ENCODE assay signal across 8 cellular contexts in genomic region chr2:212595036-212595654, GRCh38. TPM values are rescaled to one million over a fixed set of nuclear protein-coding genes. Genes with fewer than 3 reads are reported as not detected.
DNase-seq lines count a peak whose midpoint lies in the region; ATAC-seq and TF ChIP-seq lines count a peak whose summit lies in the region.

No MANE protein-coding gene starts in this region.

- H3K9me3 Mint-ChIP-seq in CD4-positive, alpha-beta memory T cell = peaks cover 0 to 3% (median 0%) of the 10 kb centered on the region in 8 donors

- no peak for DNase-seq in DND-41
- peak; percentile 40 to 68 for DNase-seq in NCI-H526 (lab: John Stamatoyannopoulos, UW)
- peak; percentile 17 for DNase-seq in fibroblast of pulmonary artery (ENCODE audit: low read depth)
- no peak for DNase-seq in left lung
- no peak for DNase-seq in CD4-positive, alpha-beta memory T cell
- DNase-seq in left ventricle myocardium inferior = no peak
- no peak for DNase-seq in heart right ventricle

- WGBS in heart right ventricle, 2 donors = 53 to 65% methylated on average over 3 of the region's 3 CpGs

- intact Hi-C loops in left lung (cut with DNase I) (no loop called here), left ventricle myocardium inferior (cut with micrococcal nuclease) (no loop called here), heart right ventricle (cut with DNase I) (no loop called here)
- intact Hi-C loops in CD4-positive, alpha-beta memory T cell (cut with micrococcal nuclease) = no loop called here

- H3K4me2 ChIP-seq in DND-41 (ENCODE audit: insufficient read depth, low read length) = no peak overlapping the region

- H3K36me3 ChIP-seq in DND-41 (ENCODE audit: insufficient read depth, low read length) = no peaks in the 10 kb centered on the region
- no peaks in the 10 kb centered on the region for H3K36me3 ChIP-seq in left lung
- no peaks in the 10 kb centered on the region for H3K36me3 ChIP-seq in CD4-positive, alpha-beta memory T cell (ENCODE audit: insufficient read depth, low read length)
- H3K36me3 ChIP-seq in left ventricle myocardium inferior = no peaks in the 10 kb centered on the region
- H3K36me3 ChIP-seq in heart right ventricle = no peaks in the 10 kb centered on the region

- no peaks in the 10 kb centered on the region for H3K27me3 ChIP-seq in DND-41 (ENCODE audit: insufficient read depth, low read length, poor library complexity)
- H3K27me3 ChIP-seq in left lung = no peaks in the 10 kb centered on the region
- H3K27me3 ChIP-seq in CD4-positive, alpha-beta memory T cell (ENCODE audit: insufficient read depth, low read length) = no peaks in the 10 kb centered on the region
- H3K27me3 ChIP-seq in left ventricle myocardium inferior (ENCODE audit: low read depth) = peaks cover 6% of the 10 kb centered on the region
- peaks cover 0 to 6% (median 0%) of the 10 kb centered on the region in 7 donors for H3K27me3 ChIP-seq in heart right ventricle

- no peaks in the 10 kb centered on the region for H3K4me1 Mint-ChIP-seq in CD4-positive, alpha-beta memory T cell

- H3K4me3 ChIP-seq in DND-41 (ENCODE audit: low read depth in 1 of 2, low read length in 2 of 2) (no peak overlapping the region), fibroblast of pulmonary artery (replicated peaks; ENCODE audit: low read depth, low read length) (no peak overlapping the region), left lung (no peak overlapping the region), left ventricle myocardium inferior (no peak overlapping the region), heart right ventricle (no peak overlapping the region)
- H3K4me3 ChIP-seq in CD4-positive, alpha-beta memory T cell (ENCODE audit: low read length in 2 of 2) = no peak overlapping the region

- H3K4me1 ChIP-seq in DND-41 (ENCODE audit: insufficient read depth, low read length) = no peaks in the 10 kb centered on the region
- no peaks in the 10 kb centered on the region for H3K4me1 ChIP-seq in left lung
- H3K4me1 ChIP-seq in CD4-positive, alpha-beta memory T cell (ENCODE audit: insufficient read depth, low read length) = no peaks in the 10 kb centered on the region
- no peaks in the 10 kb centered on the region for H3K4me1 ChIP-seq in left ventricle myocardium inferior
- H3K4me1 ChIP-seq in heart right ventricle = no peaks in the 10 kb centered on the region

- peak overlapping the region in 1 of 7 donors; percentile 82 for H3K27ac Mint-ChIP-seq in CD4-positive, alpha-beta memory T cell

- CTCF ChIA-PET in CD4-positive, alpha-beta memory T cell (lab: Charles Lee; ENCODE audit: partially characterized antibody) = no interaction called here

- POLR2A ChIA-PET in CD4-positive, alpha-beta memory T cell (lab: Charles Lee; ENCODE audit: partially characterized antibody) = no interaction called here

- no peak overlapping the region for H2AFZ ChIP-seq in DND-41 (ENCODE audit: low read depth, low read length)

- no peaks in the 10 kb centered on the region for H3K36me3 Mint-ChIP-seq in CD4-positive, alpha-beta memory T cell

- no peak overlapping the region for H3K9ac ChIP-seq in DND-41 (ENCODE audit: low read depth, low read length)

- H4K20me1 ChIP-seq in DND-41 (ENCODE audit: insufficient read depth, low read length) = no peaks in the 10 kb centered on the region

- H3K27ac ChIP-seq in DND-41 (ENCODE audit: low read length) (no peak overlapping the region), left lung (no peak overlapping the region), left ventricle myocardium inferior (replicated peaks) (no peak overlapping the region), heart right ventricle (no peak overlapping the region)
- H3K27ac ChIP-seq in CD4-positive, alpha-beta memory T cell (ENCODE audit: low read depth, low read length) = no peak overlapping the region

- H3K27me3 Mint-ChIP-seq in CD4-positive, alpha-beta memory T cell = peaks cover 0 to 1% of the 10 kb centered on the region in 2 donors

- peak; percentile 61 for TF ChIP-seq CTCF in DND-41 (IDR thresholded peaks at IDR 0.05; ENCODE audit: borderline replicate concordance, extremely low read depth, low read length, poor library complexity, severe bottlenecking)
- TF ChIP-seq CTCF in fibroblast of pulmonary artery (IDR thresholded peaks at IDR 0.05; ENCODE audit: low read length, missing control alignments) = peak; percentile 16
- no peak for TF ChIP-seq CTCF in left lung (IDR thresholded peaks at IDR 0.05)
- TF ChIP-seq CTCF in left ventricle myocardium inferior (IDR thresholded peaks at IDR 0.05; ENCODE audit: borderline replicate concordance) = no peak
- no peak for TF ChIP-seq CTCF in heart right ventricle (IDR thresholded peaks at IDR 0.05)

- H3K4me3 Mint-ChIP-seq in CD4-positive, alpha-beta memory T cell = no peak overlapping the region

- ATAC-seq in DND-41 (ENCODE audit: insufficient read depth, low read depth) (peak; percentile 39; the same call in 1 of the 3 replicates), GM21723 (IDR thresholded peaks at IDR 0.05; ENCODE audit: unreplicated experiment) (peak; percentile 53), left lung (no peak), heart right ventricle (no peak)

- no peaks in the 10 kb centered on the region for H3K9me3 ChIP-seq in DND-41 (ENCODE audit: insufficient read depth, low read length, severe bottlenecking)
- H3K9me3 ChIP-seq in left lung = no peaks in the 10 kb centered on the region
- no peaks in the 10 kb centered on the region for H3K9me3 ChIP-seq in CD4-positive, alpha-beta memory T cell (ENCODE audit: control insufficient read depth in 1 of 2, low read length in 2 of 2)
- no peaks in the 10 kb centered on the region for H3K9me3 ChIP-seq in left ventricle myocardium inferior (replicated peaks)
- H3K9me3 ChIP-seq in heart right ventricle = no peaks in the 10 kb centered on the region

- H3K79me2 ChIP-seq in DND-41 (ENCODE audit: insufficient read depth, low read length) = no peaks in the 10 kb centered on the region

RNA-seq across cellular contexts. Expression of gene ERBB4, which starts 56.5 kb away (rescaled TPM):
- total RNA-seq in left lung (10 to 100 TPM in 1 of 2 donors, 1 to 10 TPM in 1; 6.4 to 16.0 TPM), left ventricle myocardium inferior (8.3 TPM), heart right ventricle (10 to 100 TPM in 9 of 10 donors, 1 to 10 TPM in 1; 8.9 to 24.6 (median 17.0) TPM)
- total RNA-seq in CD4-positive, alpha-beta memory T cell = not detected
- polyA plus RNA-seq in CD4-positive, alpha-beta memory T cell = not detected
- polyA plus RNA-seq in heart right ventricle = 1 to 10 TPM; 1.2 to 1.4 TPM

Comparison
In these comparisons a context has a peak if more than half of its experiments do, and no peak if none do; other contexts are left out.
1. ATAC-seq: peak in DND-41 (single experiment) and GM21723 (single experiment); none in left lung (single experiment) and heart right ventricle (0 of 8).
2. DNase-seq: peak in NCI-H526 (2 of 2) and fibroblast of pulmonary artery (single experiment); none in DND-41 (single experiment), left lung (0 of 2), CD4-positive, alpha-beta memory T cell (0 of 5), left ventricle myocardium inferior (single experiment) and heart right ventricle (0 of 2).
3. CTCF ChIP-seq: peak in DND-41 (single experiment) and fibroblast of pulmonary artery (single experiment); none in left lung (0 of 2), left ventricle myocardium inferior (single experiment) and heart right ventricle (0 of 9).